ENCODE assay signal across 19 cellular contexts in the genomic region with DNA sequence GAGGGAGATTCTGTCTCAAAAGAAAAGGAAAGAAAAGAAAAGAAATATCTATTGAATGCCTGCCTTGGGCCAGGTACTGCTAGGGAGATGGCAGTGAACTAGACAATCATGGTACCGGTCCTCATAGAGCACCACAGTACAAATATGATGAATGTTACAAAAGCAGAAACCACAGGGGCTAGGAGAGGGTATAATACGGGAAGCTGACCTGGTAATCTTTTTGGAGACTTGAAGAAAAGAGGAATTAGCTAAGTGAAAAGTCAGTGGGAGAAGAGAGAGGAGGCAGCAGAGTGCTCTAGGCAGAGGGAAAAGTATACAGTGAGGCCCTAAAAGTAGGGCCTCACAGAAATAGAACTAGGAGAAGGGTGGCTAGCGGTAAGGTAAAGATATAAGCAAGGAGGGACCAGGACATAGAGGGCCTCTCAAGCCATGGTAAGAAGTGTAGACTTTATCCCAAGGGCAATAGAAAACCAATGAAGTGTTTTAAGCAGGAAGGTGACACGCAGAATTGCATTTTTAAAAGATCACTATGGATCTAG. TPM values are rescaled to one million over a fixed set of nuclear protein-coding genes. Genes with fewer than 3 reads are reported as not detected.
"Had no signal": no experiment of that assay in that cellular context is flagged by ENCODE, and none has a peak within 500 bp of the region (broad histone marks: within the 10 kb centered on the region; RNA-seq: fewer than 3 reads in every experiment).

No MANE protein-coding gene starts in this region.

- H3K4me1 ChIP-seq: ascending aorta, heart left ventricle, stomach, testis had no signal

- FAIRE-seq: bronchial epithelial cell, frontal cortex had no signal

- ATAC-seq: activated naive CD8-positive, alpha-beta T cell treated with anti-CD3 and anti-CD28 coated beads, Interleukin-2, amount 50 U/mL, for 24 hours; heart left ventricle had no signal

- DNase-seq: activated CD4-positive, CD25-positive, alpha-beta regulatory T cell treated with anti-CD3 and anti-CD28 coated beads, Interleukin-2, amount 50 U/mL, for 72 hours; activated naive CD4-positive, alpha-beta T cell treated with anti-CD3 and anti-CD28 coated beads for 36 hours; activated naive CD8-positive, alpha-beta T cell treated with anti-CD3 and anti-CD28 coated beads, Interleukin-2, amount 50 U/mL, for 24 hours; heart left ventricle; mammary epithelial cell; naive B cell; stimulated activated CD4-positive, alpha-beta T cell treated with anti-CD3 and anti-CD28 coated beads, Interleukin-1b, Interleukin-23, amount 100 ng/mL, for 48 hours; stomach; testis had no signal

- H3K27ac ChIP-seq: ascending aorta, epithelial cell of prostate, heart left ventricle, stomach, testis had no signal

- H3K36me3 Mint-ChIP-seq: naive B cell had no signal

- H3K4me3 ChIP-seq: ascending aorta, heart left ventricle, stomach, testis had no signal

- H3K4me1 Mint-ChIP-seq: activated naive CD8-positive, alpha-beta T cell treated with anti-CD3 and anti-CD28 coated beads, Interleukin-2, amount 50 U/mL, for 24 hours had no signal

- H3K9me3 ChIP-seq: ascending aorta, heart left ventricle, stomach, testis had no signal

- H3K4me3 Mint-ChIP-seq: activated naive CD4-positive, alpha-beta T cell treated with anti-CD3 and anti-CD28 coated beads for 36 hours; activated naive CD8-positive, alpha-beta T cell treated with anti-CD3 and anti-CD28 coated beads, Interleukin-2, amount 50 U/mL, for 24 hours; naive B cell had no signal

- H3K36me3 ChIP-seq: ascending aorta, heart left ventricle, stomach had no signal

- H3K27me3 ChIP-seq: ascending aorta, testis had no signal

- H3K27ac Mint-ChIP-seq: activated naive CD4-positive, alpha-beta T cell treated with anti-CD3 and anti-CD28 coated beads for 36 hours; activated naive CD8-positive, alpha-beta T cell treated with anti-CD3 and anti-CD28 coated beads, Interleukin-2, amount 50 U/mL, for 24 hours had no signal

- H3K9me3 Mint-ChIP-seq: activated naive CD4-positive, alpha-beta T cell treated with anti-CD3 and anti-CD28 coated beads for 36 hours; activated naive CD8-positive, alpha-beta T cell treated with anti-CD3 and anti-CD28 coated beads, Interleukin-2, amount 50 U/mL, for 24 hours; naive B cell had no signal

RNA-seq across cellular contexts. Expression of gene WNT8B, which starts 42.8 kb away (rescaled TPM):
- total RNA-seq: activated CD8-positive, alpha-beta memory T cell treated with anti-CD3 and anti-CD28 coated beads for 36 hours; ascending aorta; bronchial epithelial cell; chondrocyte; dermis microvascular lymphatic vessel endothelial cell; fibroblast of lung; frontal cortex; heart left ventricle; mammary epithelial cell; mononuclear cell; renal cortical epithelial cell; stomach had no signal
- polyA plus RNA-seq: fibroblast of lung, heart left ventricle, mammary epithelial cell, stomach had no signal
